1 cellular context compared by ENCODE assay signal in genomic region chr2:237592425-237592980, GRCh38.
TF ChIP-seq lines count a peak whose summit lies in the region.

No MANE protein-coding gene starts in this region.

TF ChIP-seq in H1, 55 proteins besides CTCF, POLR2A, EP300 and RAD21 (continued from another document):
- TF ChIP-seq CBX5 (IDR thresholded peaks at IDR 0.05; ENCODE audit: low read depth, low read length): no peak
- TF ChIP-seq SIRT6 (IDR thresholded peaks at IDR 0.05; ENCODE audit: low read length): no peak
